In the genomic region with DNA sequence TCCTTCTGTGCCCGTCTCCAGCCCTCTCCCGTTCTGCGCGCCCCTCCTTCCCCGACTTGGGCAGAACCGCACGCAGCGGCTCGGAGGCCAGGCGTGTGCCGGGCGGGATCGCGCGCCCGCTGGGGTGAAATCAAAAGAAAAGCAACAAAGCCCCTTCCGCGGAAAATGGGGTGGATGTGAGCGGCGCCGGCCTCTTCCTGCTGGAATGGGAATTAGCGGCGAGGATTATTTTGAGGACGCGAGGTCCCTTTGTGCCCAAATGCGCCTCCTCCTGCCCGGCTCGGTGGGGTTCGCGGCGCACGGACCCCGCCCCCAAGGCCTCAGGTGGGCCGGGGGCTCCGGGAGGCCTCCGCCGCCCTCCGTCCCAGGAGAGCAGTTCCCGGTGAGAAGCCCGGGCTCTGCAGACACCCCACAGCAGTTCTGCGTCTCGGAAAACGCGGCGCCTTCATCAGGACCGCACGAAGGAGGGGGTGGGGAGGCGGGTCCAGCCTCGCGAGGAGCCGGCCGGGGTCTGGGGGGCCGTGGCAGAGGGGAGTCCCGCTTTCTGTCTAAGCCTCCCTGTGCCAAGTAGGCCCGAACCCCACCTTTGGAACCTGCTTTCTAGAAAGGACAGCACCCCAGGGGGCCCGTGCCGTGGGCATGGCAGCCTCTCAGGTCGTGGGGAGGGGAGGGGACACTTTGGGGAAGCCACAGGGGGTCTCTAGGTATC, we compare ENCODE assay signal across 1 cellular context.
A peak's percentile ranks its signal among the peaks of the same experiment; 100 is the strongest.
TF ChIP-seq lines count a peak whose summit lies in the region.

No MANE protein-coding gene starts in this region.

TF ChIP-seq in H1, 55 proteins besides CTCF, POLR2A, EP300 and RAD21:
- peak; percentile 16 for TF ChIP-seq TAF7 (optimal IDR thresholded peaks at IDR 0.05; ENCODE audit: borderline replicate concordance, low read depth, low read length)
- TF ChIP-seq TBP (IDR thresholded peaks at IDR 0.05; ENCODE audit: low read depth, low read length) = no peak
- no peak for TF ChIP-seq CEBPB (IDR thresholded peaks at IDR 0.05; ENCODE audit: low read depth, low read length)
- TF ChIP-seq HDAC2 (IDR thresholded peaks at IDR 0.05; ENCODE audit: borderline replicate concordance in 1 of 2, low read depth in 2 of 2, low read length in 2 of 2) = no peak
- 0 out of 2 replicates have a peak, but pooled peaks have one; percentile 35 for TF ChIP-seq GABPA (IDR thresholded peaks at IDR 0.05; ENCODE audit: borderline replicate concordance, insufficient read depth, low read length)
- TF ChIP-seq RBBP5 (IDR thresholded peaks at IDR 0.05; ENCODE audit: borderline replicate concordance, low read depth, low read length) = peak; percentile 23; the same call in 1 of the 2 replicates
- TF ChIP-seq, protein P1, sequence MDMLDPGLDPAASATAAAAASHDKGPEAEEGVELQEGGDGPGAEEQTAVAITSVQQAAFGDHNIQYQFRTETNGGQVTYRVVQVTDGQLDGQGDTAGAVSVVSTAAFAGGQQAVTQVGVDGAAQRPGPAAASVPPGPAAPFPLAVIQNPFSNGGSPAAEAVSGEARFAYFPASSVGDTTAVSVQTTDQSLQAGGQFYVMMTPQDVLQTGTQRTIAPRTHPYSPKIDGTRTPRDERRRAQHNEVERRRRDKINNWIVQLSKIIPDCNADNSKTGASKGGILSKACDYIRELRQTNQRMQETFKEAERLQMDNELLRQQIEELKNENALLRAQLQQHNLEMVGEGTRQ (IDR thresholded peaks at IDR 0.05; ENCODE audit: low read length) = no peak
TF ChIP-seq in H1: peak in this region for 3.
